20 cellular contexts compared by ENCODE assay signal in genomic region chr7:29322023-29322712, GRCh38.
"Had no signal": no experiment of that assay in that cellular context is flagged by ENCODE, and none has a peak within 500 bp of the region (broad histone marks: within the 10 kb centered on the region; RNA-seq: fewer than 3 reads in every experiment).

No MANE protein-coding gene starts in this region.

- ATAC-seq: activated CD8-positive, alpha-beta T cell treated with anti-CD3 and anti-CD28 coated beads, Interleukin-2, amount 10 ng/mL, durations not matched to agents 7 days and 5 days; activated T-cell treated with anti-CD3 and anti-CD28 coated beads, Interleukin-2, amount 50 U/mL, for 4 hours; esophagus mucosa; gastrocnemius medialis; heart left ventricle; left ventricle myocardium superior had no signal

- H3K36me3 ChIP-seq: colonic mucosa, gastrocnemius medialis, neural progenitor cell, prostate gland, right atrium auricular region, suprapubic skin had no signal

- H3K27me3 ChIP-seq: colonic mucosa, gastrocnemius medialis, heart left ventricle, neural progenitor cell, right atrium auricular region, suprapubic skin had no signal

- H3K36me3 Mint-ChIP-seq: brain, neural progenitor cell had no signal

- H3K4me1 Mint-ChIP-seq: activated CD4-positive, alpha-beta T cell treated with anti-CD3 and anti-CD28 coated beads, Interleukin-2, amount 10 ng/mL, durations not matched to agents 7 days and 5 days had no signal

- H3K4me1 ChIP-seq: colonic mucosa, gastrocnemius medialis, neural progenitor cell, prostate gland had no signal

- H3K4me3 Mint-ChIP-seq: activated CD4-positive, alpha-beta T cell treated with anti-CD3 and anti-CD28 coated beads, Interleukin-2, amount 10 ng/mL, durations not matched to agents 7 days and 5 days; activated CD8-positive, alpha-beta T cell treated with anti-CD3 and anti-CD28 coated beads, Interleukin-2, amount 10 ng/mL, durations not matched to agents 7 days and 5 days; activated naive CD4-positive, alpha-beta T cell treated with anti-CD3 and anti-CD28 coated beads for 36 hours; activated T-cell treated with anti-CD3 and anti-CD28 coated beads, Interleukin-2, amount 50 U/mL, for 4 hours; brain; neural progenitor cell had no signal

- H3K9me3 Mint-ChIP-seq: activated CD4-positive, alpha-beta T cell treated with anti-CD3 and anti-CD28 coated beads, Interleukin-2, amount 10 ng/mL, durations not matched to agents 7 days and 5 days; activated naive CD4-positive, alpha-beta T cell treated with anti-CD3 and anti-CD28 coated beads for 36 hours; activated T-cell treated with anti-CD3 and anti-CD28 coated beads, Interleukin-2, amount 50 U/mL, for 4 hours; brain had no signal

- H3K27ac Mint-ChIP-seq: activated CD4-positive, alpha-beta T cell treated with anti-CD3 and anti-CD28 coated beads, Interleukin-2, amount 10 ng/mL, durations not matched to agents 7 days and 5 days; activated CD8-positive, alpha-beta T cell treated with anti-CD3 and anti-CD28 coated beads, Interleukin-2, amount 10 ng/mL, durations not matched to agents 7 days and 5 days; activated naive CD4-positive, alpha-beta T cell treated with anti-CD3 and anti-CD28 coated beads for 36 hours; neural progenitor cell had no signal

- H3K27me3 Mint-ChIP-seq: brain had no signal

- H3K9me3 ChIP-seq: colonic mucosa, gastrocnemius medialis, heart left ventricle, prostate gland, right atrium auricular region, suprapubic skin had no signal

- H3K4me3 ChIP-seq: colonic mucosa, gastrocnemius medialis, heart left ventricle, neural progenitor cell, prostate gland, right atrium auricular region, suprapubic skin had no signal

- H3K27ac ChIP-seq: colonic mucosa, gastrocnemius medialis, heart left ventricle, neural progenitor cell, prostate gland, right atrium auricular region, suprapubic skin had no signal

- DNase-seq: activated CD4-positive, alpha-beta T cell treated with anti-CD3 and anti-CD28 coated beads, Interleukin-2, amount 10 ng/mL, durations not matched to agents 7 days and 5 days; activated CD8-positive, alpha-beta T cell treated with anti-CD3 and anti-CD28 coated beads, Interleukin-2, amount 10 ng/mL, durations not matched to agents 7 days and 5 days; activated naive CD4-positive, alpha-beta T cell treated with anti-CD3 and anti-CD28 coated beads for 36 hours; activated T-cell treated with anti-CD3 and anti-CD28 coated beads, Interleukin-2, amount 50 U/mL, for 4 hours; anterior cingulate cortex; central memory CD4-positive, alpha-beta T cell; colonic mucosa; gastrocnemius medialis; heart left ventricle; left ventricle myocardium superior; stimulated activated CD4-positive, alpha-beta T cell treated with anti-CD3 and anti-CD28 coated beads, Interleukin-12 subunit alpha, Interleukin-12 subunit beta, amount 100 ng/mL, for 4 hours; stimulated activated CD4-positive, alpha-beta T cell treated with anti-CD3 and anti-CD28 coated beads, Interleukin-1b, Interleukin-23, amount 100 ng/mL, for 48 hours; stimulated activated naive CD4-positive, alpha-beta T cell treated with Interleukin-2 at 50 U/mL for 16 hours; trophoblast cell had no signal
